In genomic region chr2:46389417-46389916, GRCh38 we compare ENCODE assay signal across 19 cellular contexts.
DNase-seq lines count a peak whose midpoint lies in the region; ATAC-seq and TF ChIP-seq lines count a peak whose summit lies in the region.
"Had no signal": no experiment of that assay in that cellular context is flagged by ENCODE, and none has a peak within 500 bp of the region (broad histone marks: within the 10 kb centered on the region; RNA-seq: fewer than 3 reads in every experiment).

No MANE protein-coding gene starts in this region.

- TF ChIP-seq CTCF in liver (IDR thresholded peaks at IDR 0.05; ENCODE audit: low read depth, low read length, missing input control) (no peak), upper lobe of right lung (IDR thresholded peaks at IDR 0.05) (no peak)

- H3K4me1 Mint-ChIP-seq in activated CD8-positive, alpha-beta memory T cell treated with anti-CD3 and anti-CD28 coated beads, Interleukin-2, amount 10 ng/mL, durations not matched to agents 7 days and 5 days = peaks cover 8% of the 10 kb centered on the region
- H3K4me1 Mint-ChIP-seq: CD4-positive, CD25-positive, alpha-beta regulatory T cell had no signal

- peak; percentile 33 to 59 for TF ChIP-seq RAD21 in liver (IDR thresholded peaks at IDR 0.05)

- H3K27me3 ChIP-seq in liver (ENCODE audit: control insufficient read depth in 4 of 4, insufficient read depth in 4 of 4, low read length in 3 of 4) = no peaks in the 10 kb centered on the region
- H3K27me3 ChIP-seq in upper lobe of right lung = no peaks in the 10 kb centered on the region
- H3K27me3 ChIP-seq: adrenal gland, colonic mucosa, left lung had no signal

- no peaks in the 10 kb centered on the region for H3K9me3 ChIP-seq in liver (ENCODE audit: control insufficient read depth in 4 of 4, low read length in 3 of 4)
- H3K9me3 ChIP-seq in upper lobe of right lung = no peaks in the 10 kb centered on the region
- H3K9me3 ChIP-seq: adrenal gland, colonic mucosa, left lung had no signal

- H3K4me1 ChIP-seq in liver (ENCODE audit: control insufficient read depth in 4 of 4, insufficient read depth in 4 of 4, low read length in 3 of 4) = peaks cover 0 to 3% (median 0%) of the 10 kb centered on the region in 4 donors
- H3K4me1 ChIP-seq in upper lobe of right lung = peaks cover 9% of the 10 kb centered on the region
- H3K4me1 ChIP-seq: adrenal gland, colonic mucosa had no signal

- H3K36me3 ChIP-seq in liver (ENCODE audit: control insufficient read depth in 4 of 4, insufficient read depth in 3 of 4, low read depth in 1 of 4, low read length in 3 of 4) = peaks cover 9 to 30% (median 25%) of the 10 kb centered on the region in 4 donors
- peaks cover 42% of the 10 kb centered on the region for H3K36me3 ChIP-seq in upper lobe of right lung
- H3K36me3 ChIP-seq: colonic mucosa had no signal

- ATAC-seq in activated CD8-positive, alpha-beta memory T cell treated with anti-CD3 and anti-CD28 coated beads, Interleukin-2, amount 10 ng/mL, durations not matched to agents 7 days and 5 days = no peak
- ATAC-seq in upper lobe of right lung (peak; percentile 14), GM18861 (IDR thresholded peaks at IDR 0.05; ENCODE audit: unreplicated experiment) (no peak), SK-N-SH treated with all-trans-retinoic acid at 6 μM for 48 hours (no peak)
- ATAC-seq: left lung had no signal

- CTCF ChIA-PET in activated CD8-positive, alpha-beta memory T cell treated with anti-CD3 and anti-CD28 coated beads, Interleukin-2, amount 10 ng/mL, durations not matched to agents 7 days and 5 days (lab: Charles Lee) = no interaction called here

- H3K27ac ChIP-seq in liver (ENCODE audit: low read depth in 1 of 2, low read length in 2 of 2) (peak overlapping the region in 1 of 2 donors; percentile 22), upper lobe of right lung (no peak overlapping the region)
- H3K27ac ChIP-seq: colonic mucosa had no signal

- no peak overlapping the region for H3K4me3 Mint-ChIP-seq in activated CD8-positive, alpha-beta memory T cell treated with anti-CD3 and anti-CD28 coated beads, Interleukin-2, amount 10 ng/mL, durations not matched to agents 7 days and 5 days
- H3K4me3 Mint-ChIP-seq: activated CD4-positive, alpha-beta T cell treated with anti-CD3 and anti-CD28 coated beads, Interleukin-2, amount 10 ng/mL, durations not matched to agents 24 days and 14 days; CD4-positive, CD25-positive, alpha-beta regulatory T cell had no signal

- no peak overlapping the region for H3K27ac Mint-ChIP-seq in activated CD8-positive, alpha-beta memory T cell treated with anti-CD3 and anti-CD28 coated beads, Interleukin-2, amount 10 ng/mL, durations not matched to agents 7 days and 5 days
- H3K27ac Mint-ChIP-seq: activated CD4-positive, alpha-beta T cell treated with anti-CD3 and anti-CD28 coated beads, Interleukin-2, amount 10 ng/mL, durations not matched to agents 24 days and 14 days; CD4-positive, CD25-positive, alpha-beta regulatory T cell; progenitor cell of endocrine pancreas had no signal

- no peak overlapping the region for H3K4me3 ChIP-seq in liver (ENCODE audit: low read depth in 1 of 3, low read length in 3 of 3)
- no peak overlapping the region for H3K4me3 ChIP-seq in upper lobe of right lung
- H3K4me3 ChIP-seq: adrenal gland, colonic mucosa, left lung had no signal

- intact Hi-C loops in upper lobe of right lung (cut with DNase I) = loop anchor here (10.0 kb wide), 1 partner anchor 65 kb away; no protein-coding TSS in a partner anchor

- H3K9ac ChIP-seq in liver (ENCODE audit: low read depth in 1 of 2, low read length in 2 of 2) = no peak overlapping the region

- DNase-seq in activated CD8-positive, alpha-beta memory T cell treated with anti-CD3 and anti-CD28 coated beads, Interleukin-2, amount 50 U/mL, for 48 hours = peak; percentile 20
- DNase-seq in activated CD8-positive, alpha-beta memory T cell treated with anti-CD3 and anti-CD28 coated beads, Interleukin-2, amount 10 ng/mL, durations not matched to agents 7 days and 5 days = no peak
- DNase-seq in fibroblast of peridontal ligament (ENCODE audit: extremely low read depth) (peak; percentile 45), upper lobe of right lung (no peak), NK-92 (lab: John Stamatoyannopoulos, UW; ENCODE audit: unreplicated experiment) (no peak)
- DNase-seq: activated CD4-positive, alpha-beta T cell treated with anti-CD3 and anti-CD28 coated beads, Interleukin-2, amount 10 ng/mL, durations not matched to agents 24 days and 14 days; CD4-positive, CD25-positive, alpha-beta regulatory T cell; colonic mucosa; hypothalamus; left lung; MM.1S; NCI-H187 treated with DMSO at 0.1 percent for 48 hours; NCI-H524 treated with DMSO at 0.1 percent for 48 hours; OCI-M1 had no signal

- no peaks in the 10 kb centered on the region for H3K27me3 Mint-ChIP-seq in activated CD8-positive, alpha-beta memory T cell treated with anti-CD3 and anti-CD28 coated beads, Interleukin-2, amount 10 ng/mL, durations not matched to agents 7 days and 5 days

- H3K9me3 Mint-ChIP-seq in activated CD8-positive, alpha-beta memory T cell treated with anti-CD3 and anti-CD28 coated beads, Interleukin-2, amount 10 ng/mL, durations not matched to agents 7 days and 5 days (ENCODE audit: low read depth) = no peaks in the 10 kb centered on the region
- H3K9me3 Mint-ChIP-seq: activated CD4-positive, alpha-beta T cell treated with anti-CD3 and anti-CD28 coated beads, Interleukin-2, amount 10 ng/mL, durations not matched to agents 24 days and 14 days; CD4-positive, CD25-positive, alpha-beta regulatory T cell had no signal

- H3K36me3 Mint-ChIP-seq in activated CD8-positive, alpha-beta memory T cell treated with anti-CD3 and anti-CD28 coated beads, Interleukin-2, amount 10 ng/mL, durations not matched to agents 7 days and 5 days = peaks cover 4% of the 10 kb centered on the region
- H3K36me3 Mint-ChIP-seq: CD4-positive, CD25-positive, alpha-beta regulatory T cell had no signal

- WGBS in liver = 75% methylated on average over 13 of the region's 13 CpGs

TF ChIP-seq in liver, 16 proteins besides CTCF, POLR2A, EP300 and RAD21 (continues in another document):
- TF ChIP-seq YY1 (IDR thresholded peaks at IDR 0.05) (no peak), GABPA (IDR thresholded peaks at IDR 0.05 in 1 of 2, conservative IDR thresholded peaks at IDR 0.05 in 1 of 2) (no peak), MAX (IDR thresholded peaks at IDR 0.05) (no peak), TAF1 (conservative IDR thresholded peaks at IDR 0.05) (no peak), NR2F2 (IDR thresholded peaks at IDR 0.05) (no peak), ZBTB33 (IDR thresholded peaks at IDR 0.05) (no peak), JUND (IDR thresholded peaks at IDR 0.05) (no peak)

TF ChIP-seq in SK-N-SH treated with all-trans-retinoic acid at 6 μM for 48 hours, 23 proteins besides CTCF, POLR2A, EP300 and RAD21:
- TF ChIP-seq ZFP30 (CRISPR knock-in tag; IDR thresholded peaks at IDR 0.05) (no peak), SNAI2 (CRISPR knock-in tag; IDR thresholded peaks at IDR 0.05) (no peak), OSR1 (CRISPR knock-in tag; IDR thresholded peaks at IDR 0.05) (no peak), POU6F1 (CRISPR knock-in tag; IDR thresholded peaks at IDR 0.05; ENCODE audit: borderline replicate concordance, low read depth) (no peak), GLIS3 (CRISPR knock-in tag; IDR thresholded peaks at IDR 0.05) (no peak), PPARA (CRISPR knock-in tag; IDR thresholded peaks at IDR 0.05; ENCODE audit: borderline replicate concordance) (no peak), RARB (CRISPR knock-in tag; IDR thresholded peaks at IDR 0.05) (no peak)

Comparison
In these comparisons a context has a peak if more than half of its experiments do, and no peak if none do; other contexts are left out.
1. DNase-seq: peak in activated CD8-positive, alpha-beta memory T cell treated with anti-CD3 and anti-CD28 coated beads, Interleukin-2, amount 50 U/mL, for 48 hours (single experiment) and fibroblast of peridontal ligament (single experiment); none in activated CD8-positive, alpha-beta memory T cell treated with anti-CD3 and anti-CD28 coated beads, Interleukin-2, amount 10 ng/mL, durations not matched to agents 7 days and 5 days (single experiment), upper lobe of right lung (single experiment) and NK-92 (single experiment).